16 cellular contexts compared by ENCODE assay signal in genomic region chr12:119835068-119835467, GRCh38. TPM values are rescaled to one million over a fixed set of nuclear protein-coding genes. Genes with fewer than 3 reads are reported as not detected.
DNase-seq lines count a peak whose midpoint lies in the region; ATAC-seq and TF ChIP-seq lines count a peak whose summit lies in the region.
"Had no signal": no experiment of that assay in that cellular context is flagged by ENCODE, and none has a peak within 500 bp of the region (broad histone marks: within the 10 kb centered on the region; RNA-seq: fewer than 3 reads in every experiment).

No MANE protein-coding gene starts in this region.

- no peak overlapping the region for H3K4me3 ChIP-seq in Caco-2 (ENCODE audit: low read depth, low read length)
- no peak overlapping the region for H3K4me3 ChIP-seq in astrocyte of the spinal cord (ENCODE audit: low read depth, low read length)
- H3K4me3 ChIP-seq: esophagus squamous epithelium, stomach had no signal

- TF ChIP-seq CTCF in Caco-2 (IDR thresholded peaks at IDR 0.05; ENCODE audit: insufficient read depth in 1 of 2, low read depth in 1 of 2, low read length in 1 of 2, severe bottlenecking in 1 of 2, unreplicated experiment in 1 of 2): peak; percentile 11 to 27
- peak; percentile 35 for TF ChIP-seq CTCF in astrocyte of the spinal cord (IDR thresholded peaks at IDR 0.05; ENCODE audit: low read depth, low read length)

- H3K9me3 ChIP-seq in Caco-2: no peaks in the 10 kb centered on the region
- H3K9me3 ChIP-seq: esophagus squamous epithelium, stomach had no signal

- no peaks in the 10 kb centered on the region for H3K27me3 ChIP-seq in Caco-2 (replicated peaks; ENCODE audit: control insufficient read depth, insufficient read depth, low read length)
- H3K27me3 ChIP-seq: esophagus squamous epithelium, stomach had no signal

- H3K4me1 Mint-ChIP-seq in Caco-2 (ENCODE audit: low read depth, unreplicated experiment): no peaks in the 10 kb centered on the region
- peaks cover 5% of the 10 kb centered on the region for H3K4me1 Mint-ChIP-seq in activated T-helper 1 cell treated with anti-CD3 and anti-CD28 coated beads, Interleukin-12 subunit alpha, Interleukin-12 subunit beta, Interleukin-2, Interleukin-4 antibody, amounts not matched to agents 30 ng/mL and 10 ng/mL and 1 ng/mL, durations not matched to agents 14 hours and 24 hours and 36 hours (ENCODE audit: low read depth)
- H3K4me1 Mint-ChIP-seq: CD4-positive, alpha-beta memory T cell had no signal

- no peaks in the 10 kb centered on the region for H3K9me3 Mint-ChIP-seq in Caco-2 (ENCODE audit: unreplicated experiment)
- no peaks in the 10 kb centered on the region for H3K9me3 Mint-ChIP-seq in activated T-helper 1 cell treated with anti-CD3 and anti-CD28 coated beads, Interleukin-12 subunit alpha, Interleukin-12 subunit beta, Interleukin-2, Interleukin-4 antibody, amounts not matched to agents 30 ng/mL and 10 ng/mL and 1 ng/mL, durations not matched to agents 14 hours and 24 hours and 36 hours
- H3K9me3 Mint-ChIP-seq: CD4-positive, alpha-beta memory T cell had no signal

- no TSS peak for BruUV-seq in Caco-2 (replicated peaks; lab: Mats Ljungman, UMichigan)

- POLR2A ChIA-PET in Caco-2 (lab: Charles Lee): no interaction called here

- no peak overlapping the region for H3K27ac Mint-ChIP-seq in Caco-2 (ENCODE audit: unreplicated experiment)
- H3K27ac Mint-ChIP-seq in activated T-helper 1 cell treated with anti-CD3 and anti-CD28 coated beads, Interleukin-12 subunit alpha, Interleukin-12 subunit beta, Interleukin-2, Interleukin-4 antibody, amounts not matched to agents 30 ng/mL and 10 ng/mL and 1 ng/mL, durations not matched to agents 14 hours and 24 hours and 36 hours: no peak overlapping the region

- no peaks in the 10 kb centered on the region for H3K36me3 Mint-ChIP-seq in Caco-2 (ENCODE audit: insufficient read depth, unreplicated experiment)
- peaks cover 30% of the 10 kb centered on the region for H3K36me3 Mint-ChIP-seq in activated T-helper 1 cell treated with anti-CD3 and anti-CD28 coated beads, Interleukin-12 subunit alpha, Interleukin-12 subunit beta, Interleukin-2, Interleukin-4 antibody, amounts not matched to agents 30 ng/mL and 10 ng/mL and 1 ng/mL, durations not matched to agents 14 hours and 24 hours and 36 hours (ENCODE audit: low read depth)
- H3K36me3 Mint-ChIP-seq: CD4-positive, alpha-beta memory T cell had no signal

- H3K27me3 Mint-ChIP-seq in Caco-2 (ENCODE audit: insufficient read depth, unreplicated experiment): no peaks in the 10 kb centered on the region
- no peaks in the 10 kb centered on the region for H3K27me3 Mint-ChIP-seq in activated T-helper 1 cell treated with anti-CD3 and anti-CD28 coated beads, Interleukin-12 subunit alpha, Interleukin-12 subunit beta, Interleukin-2, Interleukin-4 antibody, amounts not matched to agents 30 ng/mL and 10 ng/mL and 1 ng/mL, durations not matched to agents 14 hours and 24 hours and 36 hours (ENCODE audit: insufficient read depth)
- H3K27me3 Mint-ChIP-seq: CD4-positive, alpha-beta memory T cell had no signal

- DNase-seq in Caco-2 (peak in 1 of 2 experiments; percentile 7), HPDE6-E6E7 (ENCODE audit: extremely low spot score) (peak; percentile 5), astrocyte of the spinal cord (ENCODE audit: low read depth, low spot score) (no peak), iris pigment epithelial cell (ENCODE audit: low read depth) (peak; percentile 53)
- no peak for DNase-seq in activated T-helper 1 cell treated with anti-CD3 and anti-CD28 coated beads, Interleukin-12 subunit alpha, Interleukin-12 subunit beta, Interleukin-2, Interleukin-4 antibody, amounts not matched to agents 30 ng/mL and 10 ng/mL and 1 ng/mL, durations not matched to agents 14 hours and 24 hours and 36 hours (ENCODE audit: low spot score)
- no peak for DNase-seq in activated CD4-positive, alpha-beta T cell treated with anti-CD3 and anti-CD28 coated beads for 48 hours
- DNase-seq in central memory CD4-positive, alpha-beta T cell: no peak
- DNase-seq: activated naive CD4-positive, alpha-beta T cell treated with anti-CD3 and anti-CD28 coated beads, Interleukin-2, amount 50 U/mL, for 16 hours; CD4-positive, alpha-beta memory T cell; esophagus squamous epithelium; NCI-H1105 treated with DMSO at 0.1 percent for 48 hours; NCI-H526 treated with DMSO at 0.1 percent for 48 hours; Right ventricle myocardium superior; stomach had no signal

- H3K36me3 ChIP-seq in Caco-2 (ENCODE audit: control insufficient read depth, insufficient read depth, low read length): no peaks in the 10 kb centered on the region
- H3K36me3 ChIP-seq: esophagus squamous epithelium, stomach had no signal

- no peak for ATAC-seq in GM21619 (IDR thresholded peaks at IDR 0.05; ENCODE audit: unreplicated experiment)
- ATAC-seq: sciatic nerve had no signal

- intact Hi-C loops in Caco-2 (cut with micrococcal nuclease; ENCODE audit: unreplicated experiment): no loop called here
- intact Hi-C loops in activated T-helper 1 cell treated with anti-CD3 and anti-CD28 coated beads, Interleukin-12 subunit alpha, Interleukin-12 subunit beta, Interleukin-2, Interleukin-4 antibody, amounts not matched to agents 30 ng/mL and 10 ng/mL and 1 ng/mL, durations not matched to agents 14 hours and 24 hours and 36 hours (cut with micrococcal nuclease): no loop called here

- in situ Hi-C loops in astrocyte of the spinal cord (cut with HindIII; ENCODE audit: low sequenced_read_pairs): no loop called here

- CTCF ChIA-PET in Caco-2 (lab: Charles Lee): interaction anchor here (0.9 kb wide), 1 partner anchor 30 kb away, joined by 3 read pairs; no protein-coding TSS in a partner anchor

- H3K4me1 ChIP-seq in Caco-2: no peaks in the 10 kb centered on the region
- H3K4me1 ChIP-seq: stomach had no signal

- H3K4me3 Mint-ChIP-seq in Caco-2 (ENCODE audit: unreplicated experiment): no peak overlapping the region
- H3K4me3 Mint-ChIP-seq in activated T-helper 1 cell treated with anti-CD3 and anti-CD28 coated beads, Interleukin-12 subunit alpha, Interleukin-12 subunit beta, Interleukin-2, Interleukin-4 antibody, amounts not matched to agents 30 ng/mL and 10 ng/mL and 1 ng/mL, durations not matched to agents 14 hours and 24 hours and 36 hours: no peak overlapping the region
- H3K4me3 Mint-ChIP-seq: CD4-positive, alpha-beta memory T cell had no signal

RNA-seq across cellular contexts. Expression of gene CIT, which starts 42.1 kb away (rescaled TPM):
- total RNA-seq in Caco-2 (2022): 55.9 and 62.3 TPM in 2 replicates
- 36.6 and 40.3 TPM in 2 replicates for total RNA-seq in activated T-helper 1 cell treated with anti-CD3 and anti-CD28 coated beads, Interleukin-12 subunit alpha, Interleukin-12 subunit beta, Interleukin-2, Interleukin-4 antibody, amounts not matched to agents 30 ng/mL and 10 ng/mL and 1 ng/mL, durations not matched to agents 14 hours and 24 hours and 36 hours

Comparison
In these comparisons a context has a peak if more than half of its experiments do, and no peak if none do; other contexts are left out.
1. DNase-seq: peak in HPDE6-E6E7 (single experiment) and iris pigment epithelial cell (single experiment); none in astrocyte of the spinal cord (single experiment), activated T-helper 1 cell treated with anti-CD3 and anti-CD28 coated beads, Interleukin-12 subunit alpha, Interleukin-12 subunit beta, Interleukin-2, Interleukin-4 antibody, amounts not matched to agents 30 ng/mL and 10 ng/mL and 1 ng/mL, durations not matched to agents 14 hours and 24 hours and 36 hours (single experiment), activated CD4-positive, alpha-beta T cell treated with anti-CD3 and anti-CD28 coated beads for 48 hours (single experiment) and central memory CD4-positive, alpha-beta T cell (single experiment).